In genomic region chr17:77501101-77501566, GRCh38 we compare ENCODE assay signal across 9 cellular contexts.
DNase-seq lines count a peak whose midpoint lies in the region; ATAC-seq and TF ChIP-seq lines count a peak whose summit lies in the region.
"Had no signal": no experiment of that assay in that cellular context is flagged by ENCODE, and none has a peak within 500 bp of the region (broad histone marks: within the 10 kb centered on the region; RNA-seq: fewer than 3 reads in every experiment).

No MANE protein-coding gene starts in this region.

- ATAC-seq in DND-41 (ENCODE audit: insufficient read depth, low read depth) (peak; percentile 28; the same call in 1 of the 3 replicates), HG03025 (IDR thresholded peaks at IDR 0.05; ENCODE audit: low FRiP score, unreplicated experiment) (no peak), HG02798 (IDR thresholded peaks at IDR 0.05; ENCODE audit: poor library complexity, unreplicated experiment) (no peak)
- no peak for ATAC-seq in activated naive CD8-positive, alpha-beta T cell treated with anti-CD3 and anti-CD28 coated beads, Interleukin-2, amount 10 ng/mL, durations not matched to agents 7 days and 5 days (ENCODE audit: low read depth)

- DNase-seq in DND-41, result peak; percentile 57
- peak; percentile 38 for DNase-seq in KBM-7
- peak; percentile 48 for DNase-seq in activated naive CD8-positive, alpha-beta T cell treated with anti-CD3 and anti-CD28 coated beads, Interleukin-2, amount 10 ng/mL, durations not matched to agents 7 days and 5 days
- no peak for DNase-seq in hippocampal formation (lab: John Stamatoyannopoulos, UW)
- DNase-seq in NCI-H2029 (lab: John Stamatoyannopoulos, UW), result no peak

- H4K20me1 ChIP-seq in DND-41 (ENCODE audit: insufficient read depth, low read length), result peaks cover 47% of the 10 kb centered on the region

- POLR2A ChIA-PET in activated naive CD8-positive, alpha-beta T cell treated with anti-CD3 and anti-CD28 coated beads, Interleukin-2, amount 10 ng/mL, durations not matched to agents 7 days and 5 days (lab: Charles Lee), result interaction anchor here (1.8 kb wide), 1 partner anchor 170 kb away, joined by 3 read pairs; no protein-coding TSS in a partner anchor

- H3K4me2 ChIP-seq in DND-41 (ENCODE audit: insufficient read depth, low read length), result no peak overlapping the region

- no peaks in the 10 kb centered on the region for H3K4me1 ChIP-seq in DND-41 (ENCODE audit: insufficient read depth, low read length)

- in situ Hi-C loops in KBM-7 (cut with MboI; ENCODE audit: low pct_unique_long_range_greater_than_20kb, low sequenced_read_pairs), result no loop called here

- H3K27ac Mint-ChIP-seq in activated naive CD8-positive, alpha-beta T cell treated with anti-CD3 and anti-CD28 coated beads, Interleukin-2, amount 10 ng/mL, durations not matched to agents 7 days and 5 days, result no peak overlapping the region
- no peak overlapping the region for H3K27ac Mint-ChIP-seq in nephron

- H3K4me1 Mint-ChIP-seq in activated naive CD8-positive, alpha-beta T cell treated with anti-CD3 and anti-CD28 coated beads, Interleukin-2, amount 10 ng/mL, durations not matched to agents 7 days and 5 days, result no peaks in the 10 kb centered on the region
- H3K4me1 Mint-ChIP-seq in nephron, result no peaks in the 10 kb centered on the region

- peaks cover 46% of the 10 kb centered on the region for H3K36me3 ChIP-seq in DND-41 (ENCODE audit: insufficient read depth, low read length)

- TF ChIP-seq CTCF in DND-41 (IDR thresholded peaks at IDR 0.05; ENCODE audit: borderline replicate concordance, extremely low read depth, low read length, poor library complexity, severe bottlenecking), result peak; percentile 72
- peak; percentile 13 to 46 (median 37) for TF ChIP-seq CTCF in nephron (IDR thresholded peaks at IDR 0.05; ENCODE audit: unreplicated experiment in 3 of 3)

- no peaks in the 10 kb centered on the region for H3K9me3 Mint-ChIP-seq in activated naive CD8-positive, alpha-beta T cell treated with anti-CD3 and anti-CD28 coated beads, Interleukin-2, amount 10 ng/mL, durations not matched to agents 7 days and 5 days
- no peaks in the 10 kb centered on the region for H3K9me3 Mint-ChIP-seq in nephron
- H3K9me3 Mint-ChIP-seq: activated naive CD4-positive, alpha-beta T cell treated with anti-CD3 and anti-CD28 coated beads, Interleukin-2, amount 50 U/mL, for 72 hours had no signal

- peaks cover 15% of the 10 kb centered on the region for H3K36me3 Mint-ChIP-seq in activated naive CD8-positive, alpha-beta T cell treated with anti-CD3 and anti-CD28 coated beads, Interleukin-2, amount 10 ng/mL, durations not matched to agents 7 days and 5 days
- H3K36me3 Mint-ChIP-seq in nephron (ENCODE audit: low read depth), result peaks cover 34% of the 10 kb centered on the region

- no peak overlapping the region for H3K4me3 ChIP-seq in DND-41 (ENCODE audit: low read depth in 1 of 2, low read length in 2 of 2)

- no peaks in the 10 kb centered on the region for H3K9me3 ChIP-seq in DND-41 (ENCODE audit: insufficient read depth, low read length, severe bottlenecking)

- no peak overlapping the region for H2AFZ ChIP-seq in DND-41 (ENCODE audit: low read depth, low read length)

- no peak overlapping the region for H3K27ac ChIP-seq in DND-41 (ENCODE audit: low read length)

- no peaks in the 10 kb centered on the region for H3K27me3 Mint-ChIP-seq in activated naive CD8-positive, alpha-beta T cell treated with anti-CD3 and anti-CD28 coated beads, Interleukin-2, amount 10 ng/mL, durations not matched to agents 7 days and 5 days
- H3K27me3 Mint-ChIP-seq in nephron (ENCODE audit: low read depth), result no peaks in the 10 kb centered on the region

- no peak overlapping the region for H3K9ac ChIP-seq in DND-41 (ENCODE audit: low read depth, low read length)

- no peaks in the 10 kb centered on the region for H3K79me2 ChIP-seq in DND-41 (ENCODE audit: insufficient read depth, low read length)

- no peaks in the 10 kb centered on the region for H3K27me3 ChIP-seq in DND-41 (ENCODE audit: insufficient read depth, low read length, poor library complexity)

- H3K4me3 Mint-ChIP-seq in activated naive CD8-positive, alpha-beta T cell treated with anti-CD3 and anti-CD28 coated beads, Interleukin-2, amount 10 ng/mL, durations not matched to agents 7 days and 5 days, result no peak overlapping the region
- H3K4me3 Mint-ChIP-seq in nephron, result no peak overlapping the region

Comparison
In these comparisons a context has a peak if more than half of its experiments do, and no peak if none do; other contexts are left out.
1. DNase-seq: peak in DND-41 (single experiment), KBM-7 (single experiment) and activated naive CD8-positive, alpha-beta T cell treated with anti-CD3 and anti-CD28 coated beads, Interleukin-2, amount 10 ng/mL, durations not matched to agents 7 days and 5 days (single experiment); none in hippocampal formation (0 of 2) and NCI-H2029 (single experiment).